ENCODE assay signal across 28 cellular contexts in the genomic region with DNA sequence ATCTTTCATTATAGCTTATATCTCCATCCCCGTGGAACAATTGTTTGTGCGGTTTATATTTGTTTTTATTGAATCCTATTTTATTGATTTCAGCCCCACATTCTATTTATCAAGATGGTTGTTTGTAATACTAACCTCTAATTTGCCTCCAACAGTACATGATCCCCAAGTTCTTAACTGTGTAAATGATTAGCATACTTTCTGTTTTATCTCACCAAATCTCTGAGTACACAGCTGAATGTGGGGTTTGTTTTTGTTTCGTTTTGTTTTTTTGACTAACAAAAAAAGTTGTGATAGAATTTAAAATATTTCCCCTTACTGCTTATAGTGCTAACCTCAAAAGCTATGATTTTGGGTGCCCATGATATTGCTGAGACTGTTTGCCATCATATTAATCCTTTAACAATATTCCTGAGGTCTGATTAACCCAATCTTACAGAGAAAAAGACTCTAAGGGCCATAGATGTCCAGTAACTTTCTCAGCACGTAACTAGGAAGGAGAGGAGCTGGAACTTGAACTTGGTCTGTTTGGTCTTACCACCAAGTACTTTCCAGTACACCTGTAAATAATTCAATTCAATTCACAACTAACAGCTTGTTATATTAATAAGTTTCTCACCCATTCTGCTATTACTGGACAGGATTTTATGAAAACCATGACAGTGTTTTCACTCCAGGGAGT.
DNase-seq lines count a peak whose midpoint lies in the region; ATAC-seq and TF ChIP-seq lines count a peak whose summit lies in the region.
"Had no signal": no experiment of that assay in that cellular context is flagged by ENCODE, and none has a peak within 500 bp of the region (broad histone marks: within the 10 kb centered on the region; RNA-seq: fewer than 3 reads in every experiment).

No MANE protein-coding gene starts in this region.

- peak overlapping the region; percentile 29 for H3K4me2 ChIP-seq in PC-9

- H2AFZ ChIP-seq in PC-9 = 0 out of 2 replicates have a peak overlapping the region, but pooled peaks have one; percentile 66

- intact Hi-C loops in PC-9 (cut with micrococcal nuclease; ENCODE audit: unreplicated experiment) = no loop called here
- intact Hi-C loops in A673 (cut with micrococcal nuclease; ENCODE audit: unreplicated experiment) = no loop called here

- POLR2A ChIA-PET in PC-9 (lab: Charles Lee; ENCODE audit: unreplicated experiment) = interaction anchor here (0.6 kb wide), 1 partner anchor 83 kb away, joined by 3 read pairs; no protein-coding TSS in a partner anchor
- POLR2A ChIA-PET in A673 (lab: Charles Lee; ENCODE audit: low non-redundant PET) = no interaction called here

- H3K36me3 ChIP-seq in PC-9 (ENCODE audit: low read depth) = no peaks in the 10 kb centered on the region
- no peaks in the 10 kb centered on the region for H3K36me3 ChIP-seq in A673 (ENCODE audit: insufficient read depth, low read length, poor library complexity, severe bottlenecking)
- H3K36me3 ChIP-seq: adrenal gland, gastrocnemius medialis, MG63, thoracic aorta had no signal

- H4K20me1 ChIP-seq in PC-9 (ENCODE audit: insufficient read depth) = no peaks in the 10 kb centered on the region

- H3K4me1 ChIP-seq in PC-9 (replicated peaks; ENCODE audit: insufficient read depth) (no peaks in the 10 kb centered on the region), A673 (ENCODE audit: insufficient read depth, low read length, poor library complexity, severe bottlenecking) (no peaks in the 10 kb centered on the region)
- H3K4me1 ChIP-seq: adrenal gland, gastrocnemius medialis had no signal

- H3K27me3 ChIP-seq in PC-9 (ENCODE audit: insufficient read depth, low read depth) = no peaks in the 10 kb centered on the region
- no peaks in the 10 kb centered on the region for H3K27me3 ChIP-seq in A673 (replicated peaks; ENCODE audit: insufficient read depth, low read depth, low read length, poor library complexity)
- H3K27me3 ChIP-seq: adrenal gland, dorsolateral prefrontal cortex, gastrocnemius medialis, MG63 had no signal

- H3K4me3 ChIP-seq in PC-9 (peak overlapping the region; percentile 24; the same call in 1 of the 2 replicates), A673 (ENCODE audit: low read depth, low read length, poor library complexity, severe bottlenecking) (no peak overlapping the region)
- H3K4me3 ChIP-seq: adrenal gland, gastrocnemius medialis, MG63, thoracic aorta had no signal

- DNase-seq in PC-9 (no peak), NOMO-1 treated with dmso at 0.1 percent for 144 hours (lab: John Stamatoyannopoulos, UW; ENCODE audit: unreplicated experiment) (no peak), dermis blood vessel endothelial cell (no peak), A673 (ENCODE audit: low spot score) (no peak)
- DNase-seq in activated CD4-positive, alpha-beta T cell treated with anti-CD3 and anti-CD28 coated beads for 4 hours = no peak
- DNase-seq: activated CD4-positive, alpha-beta T cell treated with anti-CD3 and anti-CD28 coated beads, Interleukin-2, amount 50 U/mL, for 1 hour; activated CD8-positive, alpha-beta memory T cell treated with anti-CD3 and anti-CD28 coated beads, Interleukin-2, amount 50 U/mL, for 4 hours; activated effector memory CD4-positive, alpha-beta T cell treated with anti-CD3 and anti-CD28 coated beads, Interleukin-2, amount 50 U/mL, for 16 hours; adrenal gland; CD8-positive, alpha-beta T cell; DND-41; dorsolateral prefrontal cortex; gastrocnemius medialis; kidney glomerular epithelial cell; MG63; NCI-H1436 treated with DMSO at 0.1 percent for 48 hours; NCI-H2171 treated with DMSO at 0.1 percent for 48 hours; NCI-H69; right cardiac atrium; SIG-M5 had no signal

- no TSS peak for BruUV-seq in PC-9 (replicated peaks; lab: Mats Ljungman, UMichigan)
- BruUV-seq in A673 (replicated peaks; lab: Mats Ljungman, UMichigan) = no TSS peak

- CTCF ChIA-PET in PC-9 (lab: Charles Lee) = no interaction called here
- CTCF ChIA-PET in A673 (lab: Charles Lee) = no interaction called here

- no peaks in the 10 kb centered on the region for H3K79me2 ChIP-seq in PC-9 (ENCODE audit: low read depth)

- no peaks in the 10 kb centered on the region for H3K9me2 ChIP-seq in PC-9 (ENCODE audit: insufficient read depth)

- ATAC-seq in GM18511 (IDR thresholded peaks at IDR 0.05; ENCODE audit: unreplicated experiment) (peak; percentile 85), GM19452 (IDR thresholded peaks at IDR 0.05; ENCODE audit: unreplicated experiment) (peak; percentile 76), HG02981 (IDR thresholded peaks at IDR 0.05; ENCODE audit: unreplicated experiment) (peak; percentile 57)
- ATAC-seq: CD8-positive, alpha-beta T cell; gastrocnemius medialis; HCT116; right cardiac atrium; stimulated activated memory B cell treated with anti-CD40 and anti-IgM and Interleukin-4, amounts not matched to agents 10 μg/mL and 1 μg/mL and 100 μg/mL, for 72 hours had no signal

- no peak for TF ChIP-seq CTCF in PC-9 (conservative IDR thresholded peaks at IDR 0.05)
- TF ChIP-seq CTCF in A673 (conservative IDR thresholded peaks at IDR 0.05; ENCODE audit: low read depth, low read length) = no peak

- H3K27ac ChIP-seq in PC-9 (no peak overlapping the region), A673 (ENCODE audit: low read depth, low read length, poor library complexity, severe bottlenecking) (no peak overlapping the region)
- H3K27ac ChIP-seq: adrenal gland, dorsolateral prefrontal cortex, epithelial cell of prostate, gastrocnemius medialis, HL-60, thoracic aorta had no signal

- H3K9me3 ChIP-seq in PC-9 (ENCODE audit: insufficient read depth, low read depth) (no peaks in the 10 kb centered on the region), A673 (ENCODE audit: low read depth, low read length, poor library complexity, severe bottlenecking) (no peaks in the 10 kb centered on the region)
- H3K9me3 ChIP-seq: adrenal gland, gastrocnemius medialis, MG63, thoracic aorta had no signal

- no peaks in the 10 kb centered on the region for H3F3A ChIP-seq in PC-9 (ENCODE audit: insufficient read depth, low read depth)
